ENCODE assay signal across 32 cellular contexts in genomic region chr3:82058809-82059208, GRCh38.
"Had no signal": no experiment of that assay in that cellular context is flagged by ENCODE, and none has a peak within 500 bp of the region (broad histone marks: within the 10 kb centered on the region; RNA-seq: fewer than 3 reads in every experiment).

No MANE protein-coding gene starts in this region.

- FAIRE-seq: RCC 7860 had no signal

- H3K27ac ChIP-seq: brain microvascular endothelial cell, cardiac muscle cell had no signal

- ATAC-seq: activated T-helper 17 cell treated with anti-CD3 and anti-CD28 coated beads, Interleukin-2, amount 50 U/mL, for 72 hours; T-helper 17 cell had no signal

- H3K27ac Mint-ChIP-seq: activated B cell treated with CpG ODN at 0.5 μM for 24 hours; activated CD4-positive, alpha-beta memory T cell treated with anti-CD3 and anti-CD28 coated beads, Interleukin-2, amount 10 ng/mL, durations not matched to agents 7 days and 5 days; activated CD4-positive, alpha-beta T cell treated with anti-CD3 and anti-CD28 coated beads, Interleukin-2, amount 10 ng/mL, durations not matched to agents 7 days and 5 days; activated naive CD4-positive, alpha-beta T cell treated with anti-CD3 and anti-CD28 coated beads for 36 hours; activated naive CD8-positive, alpha-beta T cell; activated T-helper 17 cell treated with anti-CD3 and anti-CD28 coated beads, Interleukin-2, amount 50 U/mL, for 72 hours; T-helper 17 cell had no signal

- H3K36me3 ChIP-seq: brain microvascular endothelial cell, cardiac muscle cell, MG63 had no signal

- DNase-seq: activated B cell treated with CpG ODN at 0.5 μM for 24 hours; activated CD4-positive, alpha-beta memory T cell treated with anti-CD3 and anti-CD28 coated beads, Interleukin-2, amount 10 ng/mL, durations not matched to agents 7 days and 5 days; activated CD4-positive, alpha-beta T cell treated with anti-CD3 and anti-CD28 coated beads for 1 hour; activated CD4-positive, alpha-beta T cell treated with anti-CD3 and anti-CD28 coated beads, Interleukin-2, amount 10 ng/mL, durations not matched to agents 7 days and 5 days; activated gamma-delta T cell; activated naive CD4-positive, alpha-beta T cell treated with anti-CD3 and anti-CD28 coated beads for 36 hours; activated T-cell treated with anti-CD3 and anti-CD28 coated beads for 4 hours; activated T-cell treated with anti-CD3 and anti-CD28 coated beads, Interleukin-2, amount 50 U/mL, for 48 hours; amygdala; brain microvascular endothelial cell; cerebellar nuclear complex; Kasumi-1; KBM-7; MG63; MV-4-11; NCI-H1092 treated with DMSO at 0.1 percent for 48 hours; NCI-H1436; NCI-H1694 treated with DMSO at 0.1 percent for 48 hours; NCI-H2029 treated with DMSO at 0.1 percent for 48 hours; NCI-H345; NCI-H510A; NCI-H526 treated with DMSO at 0.1 percent for 48 hours; NCI-H82; NK-92 treated with Interleukin-12 subunit alpha and Interleukin-12 subunit beta, amount 100 ng/mL, for 24 hours; OCI-M1; SHP77 treated with DMSO at 0.1 percent for 48 hours; T-helper 17 cell; T-helper 9 cell had no signal

- H3K36me3 Mint-ChIP-seq: activated naive CD8-positive, alpha-beta T cell had no signal

- H3K4me1 Mint-ChIP-seq: activated B cell treated with CpG ODN at 0.5 μM for 24 hours; activated CD4-positive, alpha-beta memory T cell treated with anti-CD3 and anti-CD28 coated beads, Interleukin-2, amount 10 ng/mL, durations not matched to agents 7 days and 5 days; activated CD4-positive, alpha-beta T cell treated with anti-CD3 and anti-CD28 coated beads, Interleukin-2, amount 10 ng/mL, durations not matched to agents 7 days and 5 days; activated T-helper 17 cell treated with anti-CD3 and anti-CD28 coated beads, Interleukin-2, amount 50 U/mL, for 72 hours; T-helper 17 cell had no signal

- H3K9me3 ChIP-seq: MG63 had no signal

- H3K4me3 Mint-ChIP-seq: activated B cell treated with CpG ODN at 0.5 μM for 24 hours; activated CD4-positive, alpha-beta memory T cell treated with anti-CD3 and anti-CD28 coated beads, Interleukin-2, amount 10 ng/mL, durations not matched to agents 7 days and 5 days; activated CD4-positive, alpha-beta T cell treated with anti-CD3 and anti-CD28 coated beads, Interleukin-2, amount 10 ng/mL, durations not matched to agents 7 days and 5 days; activated naive CD4-positive, alpha-beta T cell treated with anti-CD3 and anti-CD28 coated beads for 36 hours; activated naive CD8-positive, alpha-beta T cell; activated T-helper 17 cell treated with anti-CD3 and anti-CD28 coated beads, Interleukin-2, amount 50 U/mL, for 72 hours; T-helper 17 cell had no signal

- H3K27me3 Mint-ChIP-seq: activated B cell treated with CpG ODN at 0.5 μM for 24 hours; activated CD4-positive, alpha-beta memory T cell treated with anti-CD3 and anti-CD28 coated beads, Interleukin-2, amount 10 ng/mL, durations not matched to agents 7 days and 5 days; activated CD4-positive, alpha-beta T cell treated with anti-CD3 and anti-CD28 coated beads, Interleukin-2, amount 10 ng/mL, durations not matched to agents 7 days and 5 days; activated naive CD8-positive, alpha-beta T cell; activated T-helper 17 cell treated with anti-CD3 and anti-CD28 coated beads, Interleukin-2, amount 50 U/mL, for 72 hours; T-helper 17 cell had no signal

- H3K4me3 ChIP-seq: cardiac muscle cell, MG63 had no signal

- H3K27me3 ChIP-seq: brain microvascular endothelial cell, cardiac muscle cell, MG63 had no signal

- H3K9me3 Mint-ChIP-seq: activated B cell treated with CpG ODN at 0.5 μM for 24 hours; activated CD4-positive, alpha-beta memory T cell treated with anti-CD3 and anti-CD28 coated beads, Interleukin-2, amount 10 ng/mL, durations not matched to agents 7 days and 5 days; activated CD4-positive, alpha-beta T cell treated with anti-CD3 and anti-CD28 coated beads, Interleukin-2, amount 10 ng/mL, durations not matched to agents 7 days and 5 days; activated naive CD4-positive, alpha-beta T cell treated with anti-CD3 and anti-CD28 coated beads for 36 hours; activated T-helper 17 cell treated with anti-CD3 and anti-CD28 coated beads, Interleukin-2, amount 50 U/mL, for 72 hours had no signal
